Comparison of ENCODE assay signal across 8 cellular contexts in the genomic region with DNA sequence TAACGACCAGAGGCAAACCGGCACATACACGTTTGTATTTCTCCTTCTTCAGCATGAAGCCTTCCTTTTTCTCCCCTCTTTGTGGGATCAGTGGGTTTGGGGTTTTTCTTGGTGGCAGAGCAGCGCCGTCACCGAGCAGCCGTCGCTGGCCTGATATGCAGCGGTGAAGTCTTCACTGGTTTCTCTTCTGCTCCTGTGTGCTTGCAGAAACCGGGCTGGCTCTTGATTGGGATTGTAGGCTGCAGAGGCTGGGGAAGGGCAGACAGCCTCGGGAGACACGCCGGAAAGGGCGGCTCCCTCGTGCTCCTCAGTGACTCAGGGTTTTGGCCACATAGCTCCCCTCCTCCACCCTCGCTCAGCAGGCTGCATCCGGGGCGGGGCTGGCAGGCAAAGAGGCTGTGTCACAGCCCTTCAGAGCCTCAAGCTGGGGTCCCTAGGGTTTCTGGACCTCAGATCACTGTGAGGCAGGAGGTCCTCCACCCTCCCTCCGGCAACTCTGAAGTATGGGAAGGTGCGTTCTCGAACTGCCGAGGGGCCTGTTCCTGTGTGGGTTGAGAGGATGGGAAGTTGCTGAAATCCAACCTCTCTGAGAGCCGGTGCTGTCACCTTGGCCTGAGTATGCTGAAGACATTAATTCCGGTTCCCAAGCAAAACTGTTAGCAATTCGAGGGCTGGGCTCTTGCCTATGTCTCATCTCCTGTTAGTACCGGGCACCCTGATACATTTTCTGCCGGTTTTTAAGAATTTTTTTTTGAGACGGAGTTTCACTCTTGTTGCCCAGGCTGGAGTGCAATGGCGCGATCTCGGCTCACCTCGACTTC. TPM values are rescaled to one million over a fixed set of nuclear protein-coding genes. Genes with fewer than 3 reads are reported as not detected.
DNase-seq lines count a peak whose midpoint lies in the region; ATAC-seq and TF ChIP-seq lines count a peak whose summit lies in the region.

No MANE protein-coding gene starts in this region.

- peak overlapping the region; percentile 86 for H3K4me3 Mint-ChIP-seq in activated naive CD8-positive, alpha-beta T cell treated with anti-CD3 and anti-CD28 coated beads, Interleukin-2, amount 50 U/mL, for 24 hours

- peak; percentile 89 to 90 for TF ChIP-seq POLR2A in gastrocnemius medialis (IDR thresholded peaks at IDR 0.05)

- peak; percentile 93 for ATAC-seq in activated naive CD8-positive, alpha-beta T cell treated with anti-CD3 and anti-CD28 coated beads, Interleukin-2, amount 50 U/mL, for 24 hours
- peak; percentile 84 to 86 for ATAC-seq in gastrocnemius medialis

- H4K20me1 ChIP-seq in SU-DHL-6 (ENCODE audit: low read depth, low read length) = no peaks in the 10 kb centered on the region

- H2AFZ ChIP-seq in SU-DHL-6 (ENCODE audit: low read depth, low read length, severe bottlenecking) = peak overlapping the region; percentile 4

- peak overlapping the region; percentile 96 for H3K27ac Mint-ChIP-seq in activated naive CD8-positive, alpha-beta T cell treated with anti-CD3 and anti-CD28 coated beads, Interleukin-2, amount 50 U/mL, for 24 hours

- peaks cover 21% of the 10 kb centered on the region for H3K36me3 Mint-ChIP-seq in activated naive CD8-positive, alpha-beta T cell treated with anti-CD3 and anti-CD28 coated beads, Interleukin-2, amount 50 U/mL, for 24 hours (ENCODE audit: low read depth)

- peaks cover 58% of the 10 kb centered on the region for H3K4me1 Mint-ChIP-seq in activated naive CD8-positive, alpha-beta T cell treated with anti-CD3 and anti-CD28 coated beads, Interleukin-2, amount 50 U/mL, for 24 hours

- H3K9ac ChIP-seq in SU-DHL-6 (ENCODE audit: low read length) = peak overlapping the region; percentile 70

- DNase-seq in GDM1 (lab: John Stamatoyannopoulos, UW) (peak; percentile 96), GOT3 (lab: John Stamatoyannopoulos, UW) (peak; percentile 77), Kasumi-1 (lab: John Stamatoyannopoulos, UW) (peak; percentile 98), hepatic stellate cell (ENCODE audit: low spot score) (peak; percentile 95), gastrocnemius medialis (peak; percentile 94 to 97), middle frontal gyrus (ENCODE audit: extremely low spot score, low spot score) (no peak)
- DNase-seq in activated naive CD8-positive, alpha-beta T cell treated with anti-CD3 and anti-CD28 coated beads, Interleukin-2, amount 50 U/mL, for 24 hours = peak; percentile 91

- peak overlapping the region; percentile 65 for H3K4me2 ChIP-seq in SU-DHL-6 (ENCODE audit: low read depth, low read length, poor library complexity, severe bottlenecking)

- no peaks in the 10 kb centered on the region for H3K9me3 Mint-ChIP-seq in activated naive CD8-positive, alpha-beta T cell treated with anti-CD3 and anti-CD28 coated beads, Interleukin-2, amount 50 U/mL, for 24 hours

- no peaks in the 10 kb centered on the region for H3K9me2 ChIP-seq in SU-DHL-6 (replicated peaks; ENCODE audit: insufficient read depth, low read length)

- intact Hi-C loops in gastrocnemius medialis (cut with DNase I; ENCODE audit: low total_unique reads) = loop anchor here (1.0 to 2.0 kb wide), 2 partner anchors 22 to 29 kb away; no protein-coding TSS in a partner anchor

- in situ Hi-C loops in gastrocnemius medialis (cut with MboI; ENCODE audit: low sequenced_read_pairs in 4 of 4) = no loop called here

- H3K4me1 ChIP-seq in gastrocnemius medialis = peaks cover 26 to 47% of the 10 kb centered on the region in 2 donors

- no peaks in the 10 kb centered on the region for H3K9me3 ChIP-seq in SU-DHL-6 (ENCODE audit: insufficient read depth, low read length)
- H3K9me3 ChIP-seq in gastrocnemius medialis = no peaks in the 10 kb centered on the region

- peak overlapping the region; percentile 92 for H3K27ac ChIP-seq in SU-DHL-6 (ENCODE audit: low read depth, low read length)
- H3K27ac ChIP-seq in gastrocnemius medialis = peak overlapping the region; percentile 93 to 97 (median 94)

- peaks cover 45% of the 10 kb centered on the region for H3K79me2 ChIP-seq in SU-DHL-6 (ENCODE audit: insufficient read depth, low read length)

- peak overlapping the region; percentile 66 for H3K4me3 ChIP-seq in SU-DHL-6 (ENCODE audit: insufficient read depth, low read length, poor library complexity, severe bottlenecking)
- H3K4me3 ChIP-seq in gastrocnemius medialis = peak overlapping the region; percentile 64 to 79 (median 70)

- TF ChIP-seq CTCF in SU-DHL-6 (IDR thresholded peaks at IDR 0.05; ENCODE audit: insufficient read depth, low read length, poor library complexity, severe bottlenecking) (no peak), gastrocnemius medialis (IDR thresholded peaks at IDR 0.05 in 4 of 5, conservative IDR thresholded peaks at IDR 0.05 in 1 of 5) (no peak)

- H3K27me3 ChIP-seq in SU-DHL-6 (ENCODE audit: low read length) = no peaks in the 10 kb centered on the region
- H3K27me3 ChIP-seq in gastrocnemius medialis = no peaks in the 10 kb centered on the region

- H3K36me3 ChIP-seq in SU-DHL-6 (ENCODE audit: low read length) (peaks cover 10% of the 10 kb centered on the region; the same call in 1 of the 2 replicates), gastrocnemius medialis (peaks cover 0 to 23% of the 10 kb centered on the region in 2 donors)

- no peaks in the 10 kb centered on the region for H3K27me3 Mint-ChIP-seq in activated naive CD8-positive, alpha-beta T cell treated with anti-CD3 and anti-CD28 coated beads, Interleukin-2, amount 50 U/mL, for 24 hours

- H3F3A ChIP-seq in SU-DHL-6 (ENCODE audit: insufficient read depth) = peaks cover 59% of the 10 kb centered on the region

RNA-seq across cellular contexts. Expression of gene NQO2, which starts 24.2 kb away (rescaled TPM):
- total RNA-seq in gastrocnemius medialis = 10 to 100 TPM; 46.7 to 94.5 (median 60.3) TPM

RNA-seq across cellular contexts. Expression of gene RIPK1, which starts 44.4 kb away (rescaled TPM):
- 10 to 100 TPM in 2 of 4 donors, 1 to 10 TPM in 2; 8.6 to 12.0 (median 10.3) TPM for total RNA-seq in gastrocnemius medialis

RNA-seq across cellular contexts. Expression of gene SERPINB6, which starts 52.5 kb away (rescaled TPM):
- 100 to 1,000 TPM; 114 to 260 (median 189) TPM for total RNA-seq in gastrocnemius medialis
